21 cellular contexts compared by ENCODE assay signal in the genomic region with DNA sequence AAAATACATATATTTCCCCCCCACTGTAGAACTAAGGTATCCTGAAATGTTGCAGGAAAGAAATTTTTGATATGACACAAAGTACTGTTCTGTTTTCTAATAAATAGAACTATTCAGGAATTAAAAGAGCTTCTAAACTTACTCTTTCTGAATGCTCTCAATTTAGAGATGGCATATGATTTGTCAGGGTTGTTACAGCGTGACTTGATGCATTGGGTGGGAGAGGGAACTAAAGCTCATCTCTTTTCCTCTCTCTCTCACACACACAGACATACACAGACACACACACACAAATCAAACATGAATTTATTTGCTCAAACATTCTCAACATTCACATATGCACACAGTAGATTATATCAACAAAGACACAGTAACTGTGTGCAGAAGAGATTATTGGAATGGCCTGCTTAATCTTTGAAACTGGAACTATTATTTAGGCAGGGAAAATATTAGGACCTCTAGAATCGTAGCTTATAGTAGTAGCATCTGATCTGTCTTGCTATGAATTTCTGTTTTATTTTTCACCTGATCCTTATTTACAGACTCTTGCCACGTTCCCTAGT.
DNase-seq lines count a peak whose midpoint lies in the region; ATAC-seq and TF ChIP-seq lines count a peak whose summit lies in the region.
"Had no signal": no experiment of that assay in that cellular context is flagged by ENCODE, and none has a peak within 500 bp of the region (broad histone marks: within the 10 kb centered on the region; RNA-seq: fewer than 3 reads in every experiment).

No MANE protein-coding gene starts in this region.

- TF ChIP-seq CTCF in SU-DHL-6 (IDR thresholded peaks at IDR 0.05; ENCODE audit: insufficient read depth, low read length, poor library complexity, severe bottlenecking) = no peak

- no peak overlapping the region for H3K9ac ChIP-seq in SU-DHL-6 (ENCODE audit: low read length)
- H3K9ac ChIP-seq: BLaER1 treated with 17β-estradiol and CSF1 and Interleukin-3, amounts not matched to agents 10 nM and 100 nM had no signal

- H3F3A ChIP-seq in SU-DHL-6 (ENCODE audit: insufficient read depth) = no peaks in the 10 kb centered on the region

- no peak overlapping the region for H3K4me2 ChIP-seq in SU-DHL-6 (ENCODE audit: low read depth, low read length, poor library complexity, severe bottlenecking)
- H3K4me2 ChIP-seq: A549; BLaER1 treated with 17β-estradiol and CSF1 and Interleukin-3, amounts not matched to agents 10 nM and 100 nM had no signal

- no peaks in the 10 kb centered on the region for H3K27me3 ChIP-seq in SU-DHL-6 (ENCODE audit: low read length)
- H3K27me3 ChIP-seq: BE2C; BLaER1 treated with 17β-estradiol and CSF1 and Interleukin-3, amounts not matched to agents 10 nM and 100 nM had no signal

- ATAC-seq in GM18870 (IDR thresholded peaks at IDR 0.05; ENCODE audit: unreplicated experiment) = no peak
- ATAC-seq in HG03108 (IDR thresholded peaks at IDR 0.05; ENCODE audit: unreplicated experiment) = no peak
- ATAC-seq: A549 had no signal

- H2AFZ ChIP-seq in SU-DHL-6 (ENCODE audit: low read depth, low read length, severe bottlenecking) = peak overlapping the region; percentile 43

- H3K9me3 ChIP-seq in SU-DHL-6 (ENCODE audit: insufficient read depth, low read length) = peaks cover 8% of the 10 kb centered on the region; the same call in 1 of the 2 replicates
- H3K9me3 ChIP-seq: A549, BE2C, HAP-1 had no signal

- no peaks in the 10 kb centered on the region for H3K36me3 ChIP-seq in SU-DHL-6 (ENCODE audit: low read length)
- H3K36me3 ChIP-seq: BE2C; BLaER1 treated with 17β-estradiol and CSF1 and Interleukin-3, amounts not matched to agents 10 nM and 100 nM; HAP-1 had no signal

- H3K27ac ChIP-seq in SU-DHL-6 (ENCODE audit: low read depth, low read length) = no peak overlapping the region
- H3K27ac ChIP-seq: A549; BLaER1 treated with 17β-estradiol and CSF1 and Interleukin-3, amounts not matched to agents 10 nM and 100 nM had no signal

- no peaks in the 10 kb centered on the region for H4K20me1 ChIP-seq in SU-DHL-6 (ENCODE audit: low read depth, low read length)
- H4K20me1 ChIP-seq: BLaER1 treated with 17β-estradiol and CSF1 and Interleukin-3, amounts not matched to agents 10 nM and 100 nM had no signal

- H3K9me2 ChIP-seq in SU-DHL-6 (replicated peaks; ENCODE audit: insufficient read depth, low read length) = no peaks in the 10 kb centered on the region

- peak; percentile 11 for DNase-seq in NCI-H146 treated with DMSO at 0.1 percent for 48 hours (lab: John Stamatoyannopoulos, UW; ENCODE audit: unreplicated experiment)
- no peak for DNase-seq in NCI-H146 (lab: John Stamatoyannopoulos, UW)
- peak; percentile 5 for DNase-seq in NCI-H69 (lab: John Stamatoyannopoulos, UW)
- peak; percentile 21 to 38 for DNase-seq in SHP77 (lab: John Stamatoyannopoulos, UW)
- no peak for DNase-seq in D341Med (ENCODE audit: low spot score)
- DNase-seq: 8988T; ACHN; AML-193; BE2C; CD4-positive, alpha-beta T cell; CD8-positive, alpha-beta memory T cell; DMS153; DMS79 treated with DMSO at 0.1 percent for 48 hours; GF-D8; GOT3 had no signal

- H3K79me2 ChIP-seq in SU-DHL-6 (ENCODE audit: insufficient read depth, low read length) = no peaks in the 10 kb centered on the region

- H3K4me3 ChIP-seq in SU-DHL-6 (ENCODE audit: insufficient read depth, low read length, poor library complexity, severe bottlenecking) = no peak overlapping the region
- H3K4me3 ChIP-seq: A549; BLaER1 treated with 17β-estradiol and CSF1 and Interleukin-3, amounts not matched to agents 10 nM and 100 nM; HAP-1 had no signal

Comparison
In these comparisons a context has a peak if more than half of its experiments do, and no peak if none do; other contexts are left out.
1. DNase-seq: peak in NCI-H146 treated with DMSO at 0.1 percent for 48 hours (single experiment), NCI-H69 (single experiment) and SHP77 (2 of 2); none in NCI-H146 (single experiment) and D341Med (single experiment).